Comparison of ENCODE assay signal across 20 cellular contexts in genomic region chr3:124883191-124883747, GRCh38. TPM values are rescaled to one million over a fixed set of nuclear protein-coding genes. Genes with fewer than 3 reads are reported as not detected.
A peak's percentile ranks its signal among the peaks of the same experiment; 100 is the strongest.
DNase-seq lines count a peak whose midpoint lies in the region; ATAC-seq and TF ChIP-seq lines count a peak whose summit lies in the region.
"Had no signal": no experiment of that assay in that cellular context is flagged by ENCODE, and none has a peak within 500 bp of the region (broad histone marks: within the 10 kb centered on the region; RNA-seq: fewer than 3 reads in every experiment).

No MANE protein-coding gene starts in this region.

- H3K36me3 Mint-ChIP-seq in Caco-2 (ENCODE audit: insufficient read depth, unreplicated experiment), result peaks cover 9% of the 10 kb centered on the region
- H3K36me3 Mint-ChIP-seq in osteocyte (ENCODE audit: unreplicated experiment), result peaks cover 9% of the 10 kb centered on the region
- H3K36me3 Mint-ChIP-seq: naive B cell had no signal

- POLR2A ChIA-PET in Caco-2 (lab: Charles Lee), result no interaction called here

- TF ChIP-seq CTCF in Caco-2 (IDR thresholded peaks at IDR 0.05; ENCODE audit: insufficient read depth in 1 of 2, low read depth in 1 of 2, low read length in 1 of 2, severe bottlenecking in 1 of 2, unreplicated experiment in 1 of 2) (no peak), RWPE2 (IDR thresholded peaks at IDR 0.05; ENCODE audit: poor library complexity, severe bottlenecking) (no peak), osteocyte (IDR thresholded peaks at IDR 0.05) (no peak), adrenal gland (IDR thresholded peaks at IDR 0.05) (no peak)

- peak overlapping the region; percentile 24 for H3K4me3 Mint-ChIP-seq in Caco-2 (ENCODE audit: unreplicated experiment)
- H3K4me3 Mint-ChIP-seq in osteocyte (ENCODE audit: unreplicated experiment), result peak overlapping the region; percentile 51
- H3K4me3 Mint-ChIP-seq: stimulated activated naive CD8-positive, alpha-beta T cell treated with anti-CD3 and anti-CD28 coated beads, Interleukin-15, amount 100 ng/mL, for 72 hours; T-helper 17 cell had no signal

- H3K4me3 ChIP-seq in Caco-2 (ENCODE audit: low read depth, low read length) (no peak overlapping the region), RWPE2 (ENCODE audit: severe bottlenecking) (no peak overlapping the region), esophagus (ENCODE audit: low read depth in 1 of 2, low read length in 2 of 2) (no peak overlapping the region), adrenal gland (no peak overlapping the region)

- no peak for DNase-seq in Caco-2
- no peak for DNase-seq in RWPE2 (ENCODE audit: low spot score)
- DNase-seq in osteocyte (ENCODE audit: extremely low spot score, unreplicated experiment), result no peak
- no peak for DNase-seq in ecto neural progenitor cell (ENCODE audit: low spot score)
- no peak for DNase-seq in GM03348 (ENCODE audit: low spot score)
- DNase-seq in adrenal gland, result no peak
- DNase-seq: activated gamma-delta T cell; GOT3; left ventricle myocardium superior; naive B cell; NCI-H1694; NCI-H345; NK-92 treated with Interleukin-12 subunit alpha and Interleukin-12 subunit beta, amount 100 ng/mL, for 24 hours; stimulated activated naive CD8-positive, alpha-beta T cell treated with anti-CD3 and anti-CD28 coated beads, Interleukin-15, amount 100 ng/mL, for 72 hours; T-helper 17 cell had no signal

- H3K27ac ChIP-seq in RWPE2 (ENCODE audit: poor library complexity, severe bottlenecking) (peak overlapping the region; percentile 78), esophagus (ENCODE audit: low read depth in 2 of 2, low read length in 1 of 2) (peak overlapping the region; percentile 18 to 57), adrenal gland (no peak overlapping the region)

- ATAC-seq in RWPE2 (ENCODE audit: low read depth) (no peak), HG03565 (IDR thresholded peaks at IDR 0.05; ENCODE audit: unreplicated experiment) (no peak)
- ATAC-seq: activated CD4-positive, CD25-positive, alpha-beta regulatory T cell treated with anti-CD3 and anti-CD28 coated beads, Interleukin-2, amount 50 U/mL, for 24 hours; left ventricle myocardium superior; Right ventricle myocardium inferior; stimulated activated naive CD8-positive, alpha-beta T cell treated with anti-CD3 and anti-CD28 coated beads, Interleukin-15, amount 100 ng/mL, for 72 hours; T-helper 17 cell had no signal

- CTCF ChIA-PET in Caco-2 (lab: Charles Lee), result no interaction called here

- peaks cover 17% of the 10 kb centered on the region for H3K4me1 ChIP-seq in Caco-2
- peaks cover 55% of the 10 kb centered on the region for H3K4me1 ChIP-seq in RWPE2 (ENCODE audit: insufficient read depth, poor library complexity, severe bottlenecking)
- peaks cover 2 to 16% of the 10 kb centered on the region in 2 donors for H3K4me1 ChIP-seq in esophagus (ENCODE audit: control insufficient read depth in 2 of 2, insufficient read depth in 2 of 2, low read length in 1 of 2)
- peaks cover 13 to 47% of the 10 kb centered on the region in 2 donors for H3K4me1 ChIP-seq in adrenal gland (replicated peaks in 1 of 2)

- peak overlapping the region; percentile 55 for H3K27ac Mint-ChIP-seq in Caco-2 (ENCODE audit: unreplicated experiment)
- H3K27ac Mint-ChIP-seq in osteocyte (ENCODE audit: unreplicated experiment), result peak overlapping the region; percentile 66
- H3K27ac Mint-ChIP-seq: naive B cell; stimulated activated naive CD8-positive, alpha-beta T cell treated with anti-CD3 and anti-CD28 coated beads, Interleukin-15, amount 100 ng/mL, for 72 hours had no signal

- 75 to 91% methylated on average over 5 of the region's 5 CpGs for WGBS in esophagus, 2 donors
- WGBS in adrenal gland, 4 donors, result 70 to 97% (median 91%) methylated on average over 5 of the region's 5 CpGs

- H3K27me3 ChIP-seq in Caco-2 (replicated peaks; ENCODE audit: control insufficient read depth, insufficient read depth, low read length), result no peaks in the 10 kb centered on the region
- no peaks in the 10 kb centered on the region for H3K27me3 ChIP-seq in RWPE2 (ENCODE audit: insufficient read depth, poor library complexity, severe bottlenecking)
- H3K27me3 ChIP-seq in esophagus (ENCODE audit: control insufficient read depth in 1 of 2, insufficient read depth in 2 of 2, low read length in 2 of 2), result no peaks in the 10 kb centered on the region
- H3K27me3 ChIP-seq in adrenal gland, result no peaks in the 10 kb centered on the region

- TF ChIP-seq POLR2A in adrenal gland (IDR thresholded peaks at IDR 0.05), result no peak

- intact Hi-C loops in Caco-2 (cut with micrococcal nuclease; ENCODE audit: unreplicated experiment) (no loop called here), adrenal gland (cut with DNase I) (no loop called here)

- H3K4me1 Mint-ChIP-seq in Caco-2 (ENCODE audit: low read depth, unreplicated experiment) (peaks cover 17% of the 10 kb centered on the region), osteocyte (ENCODE audit: unreplicated experiment) (peaks cover 66% of the 10 kb centered on the region)

- BruUV-seq in Caco-2 (replicated peaks; lab: Mats Ljungman, UMichigan), result no TSS peak

- H3K27me3 Mint-ChIP-seq in Caco-2 (ENCODE audit: insufficient read depth, unreplicated experiment) (no peaks in the 10 kb centered on the region), osteocyte (ENCODE audit: unreplicated experiment) (no peaks in the 10 kb centered on the region)

- H3K9me3 ChIP-seq in Caco-2, result no peaks in the 10 kb centered on the region
- H3K9me3 ChIP-seq in RWPE2 (ENCODE audit: severe bottlenecking), result no peaks in the 10 kb centered on the region
- H3K9me3 ChIP-seq in esophagus (ENCODE audit: control insufficient read depth in 2 of 2, insufficient read depth in 1 of 2, low read depth in 1 of 2, low read length in 1 of 2), result peaks cover 0 to 2% of the 10 kb centered on the region in 2 donors
- no peaks in the 10 kb centered on the region for H3K9me3 ChIP-seq in adrenal gland (replicated peaks in 1 of 3)

- no peaks in the 10 kb centered on the region for H3K9me3 Mint-ChIP-seq in Caco-2 (ENCODE audit: unreplicated experiment)
- no peaks in the 10 kb centered on the region for H3K9me3 Mint-ChIP-seq in osteocyte (ENCODE audit: unreplicated experiment)
- H3K9me3 Mint-ChIP-seq: stimulated activated naive CD8-positive, alpha-beta T cell treated with anti-CD3 and anti-CD28 coated beads, Interleukin-15, amount 100 ng/mL, for 72 hours had no signal

- H3K36me3 ChIP-seq in Caco-2 (ENCODE audit: control insufficient read depth, insufficient read depth, low read length) (no peaks in the 10 kb centered on the region), RWPE2 (ENCODE audit: low read depth) (0 out of 2 replicates have a peak, but pooled peaks cover 3% of the 10 kb centered on the region), esophagus (ENCODE audit: control insufficient read depth in 2 of 2, insufficient read depth in 2 of 2, low read length in 1 of 2) (no peaks in the 10 kb centered on the region), adrenal gland (replicated peaks in 1 of 2) (no peaks in the 10 kb centered on the region)

RNA-seq across cellular contexts. Expression of gene ITGB5, which starts 3.9 kb away (rescaled TPM):
- 123 and 132 TPM in 2 replicates for total RNA-seq in Caco-2 (2022)
- 10 to 100 TPM; 19.5 to 39.6 TPM for polyA plus RNA-seq in esophagus
- total RNA-seq in osteocyte, result 419 and 441 TPM in 2 replicates
- 100 to 1,000 TPM in 6 of 8 donors, 10 to 100 TPM in 2; 73.6 to 404 (median 111) TPM for total RNA-seq in adrenal gland
- polyA plus RNA-seq in adrenal gland, result 10 to 100 TPM; 22.8 to 30.8 (median 25.6) TPM

RNA-seq across cellular contexts. Expression of gene MUC13, which starts 51.3 kb away (rescaled TPM):
- total RNA-seq in Caco-2 (2022) (3.5 and 5.0 TPM in 2 replicates), osteocyte (not detected in 2 replicates), adrenal gland (1 to 10 TPM in 1 of 8 donors, under 1 TPM in 2, not detected in 5; 0.11 to 1.5 (median 0.36) TPM)
- polyA plus RNA-seq in esophagus (under 1 TPM in 1 of 2 donors, not detected in 1; 0.14 TPM), adrenal gland (1 to 10 TPM in 1 of 3 donors, under 1 TPM in 2; 0.08 to 2.6 (median 0.10) TPM)
- total RNA-seq: left ventricle myocardium superior, pulmonary artery endothelial cell, Right ventricle myocardium inferior had no signal

Comparison
In these comparisons a context has a peak if more than half of its experiments do, and no peak if none do; other contexts are left out.
1. H3K27ac ChIP-seq: peak in RWPE2 (single experiment) and esophagus (2 of 2); none in adrenal gland (0 of 5).